ENCODE assay signal across 9 cellular contexts in the genomic region with DNA sequence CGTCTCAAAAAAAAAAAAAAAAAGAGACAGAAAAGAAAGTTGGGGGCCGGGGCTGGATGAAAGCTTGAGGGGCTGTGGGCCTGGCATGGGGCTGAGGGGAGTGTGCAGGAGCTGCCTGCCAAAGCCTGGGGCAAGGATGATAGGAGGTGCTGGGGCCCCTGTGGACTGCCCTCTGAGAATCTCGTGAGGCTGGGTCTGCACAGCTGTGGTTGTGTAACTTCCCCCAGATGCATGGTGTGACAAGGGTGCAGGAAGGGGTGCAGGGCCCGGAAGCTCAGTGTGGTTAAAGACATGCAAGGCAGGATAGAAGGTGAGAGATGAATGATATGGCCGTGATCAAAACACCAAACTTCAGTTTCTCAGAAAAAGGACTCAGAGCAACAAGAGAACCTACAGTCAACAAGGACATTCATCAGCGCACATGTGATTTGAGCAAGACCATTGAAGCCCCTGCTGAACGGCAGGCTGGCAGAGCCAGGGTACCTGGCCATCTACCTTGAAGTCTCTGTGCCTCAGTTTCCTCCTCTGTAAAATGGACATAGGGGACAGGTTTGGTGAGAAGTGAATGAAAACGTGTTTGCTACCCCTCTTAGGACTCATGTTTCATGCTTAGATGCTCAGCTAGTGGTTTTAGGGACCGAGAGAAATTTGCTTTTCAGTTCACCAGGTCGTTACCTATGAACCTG. TPM values are rescaled to one million over a fixed set of nuclear protein-coding genes. Genes with fewer than 3 reads are reported as not detected.
A peak's percentile ranks its signal among the peaks of the same experiment; 100 is the strongest.
DNase-seq lines count a peak whose midpoint lies in the region; ATAC-seq and TF ChIP-seq lines count a peak whose summit lies in the region.
"Had no signal": no experiment of that assay in that cellular context is flagged by ENCODE, and none has a peak within 500 bp of the region (broad histone marks: within the 10 kb centered on the region; RNA-seq: fewer than 3 reads in every experiment).

No MANE protein-coding gene starts in this region.

- H3K4me1 ChIP-seq in liver (ENCODE audit: control insufficient read depth in 4 of 4, insufficient read depth in 4 of 4, low read length in 3 of 4) (peaks cover 0 to 11% (median 3%) of the 10 kb centered on the region in 4 donors), foreskin keratinocyte (no peaks in the 10 kb centered on the region), uterus (no peaks in the 10 kb centered on the region), adrenal gland (replicated peaks in 1 of 2) (no peaks in the 10 kb centered on the region)

- H3K4me3 Mint-ChIP-seq in activated CD8-positive, alpha-beta T cell treated with anti-CD3 and anti-CD28 coated beads, Interleukin-2, amount 10 ng/mL, durations not matched to agents 7 days and 5 days, result peak overlapping the region; percentile 73

- H3K9me3 ChIP-seq in liver (ENCODE audit: control insufficient read depth in 4 of 4, low read length in 3 of 4), result no peaks in the 10 kb centered on the region
- no peaks in the 10 kb centered on the region for H3K9me3 ChIP-seq in uterus
- H3K9me3 ChIP-seq in adrenal gland (replicated peaks in 1 of 3), result no peaks in the 10 kb centered on the region

- CTCF ChIA-PET in activated CD8-positive, alpha-beta T cell treated with anti-CD3 and anti-CD28 coated beads, Interleukin-2, amount 10 ng/mL, durations not matched to agents 7 days and 5 days (lab: Charles Lee), result interaction anchor here (0.7 to 6.7 kb wide), 15 partner anchors 9 to 91 kb away, joined by 3 to 72 read pairs (median 5); partner anchors contain the start of genes IL32, ZNF213 and ZSCAN10

- H3K27me3 ChIP-seq in liver (ENCODE audit: control insufficient read depth in 4 of 4, insufficient read depth in 4 of 4, low read length in 3 of 4), result no peaks in the 10 kb centered on the region
- H3K27me3 ChIP-seq in foreskin keratinocyte, result peaks cover 32% of the 10 kb centered on the region
- H3K27me3 ChIP-seq in uterus, result no peaks in the 10 kb centered on the region
- H3K27me3 ChIP-seq in adrenal gland, result no peaks in the 10 kb centered on the region

- H3K4me3 ChIP-seq in liver (ENCODE audit: low read depth in 1 of 3, low read length in 3 of 3) (no peak overlapping the region), uterus (no peak overlapping the region), adrenal gland (no peak overlapping the region)

- no peak for TF ChIP-seq RAD21 in liver (IDR thresholded peaks at IDR 0.05)

- H3K36me3 Mint-ChIP-seq in activated CD8-positive, alpha-beta T cell treated with anti-CD3 and anti-CD28 coated beads, Interleukin-2, amount 10 ng/mL, durations not matched to agents 7 days and 5 days (ENCODE audit: low read depth), result peaks cover 62% of the 10 kb centered on the region

- POLR2A ChIA-PET in activated CD8-positive, alpha-beta T cell treated with anti-CD3 and anti-CD28 coated beads, Interleukin-2, amount 10 ng/mL, durations not matched to agents 7 days and 5 days (lab: Charles Lee), result interaction anchor here (0.5 to 6.1 kb wide), 16 partner anchors 8 to 83 kb away, joined by 3 to 68 read pairs (median 7); partner anchors contain the start of genes IL32, ZNF213 and ZSCAN10

- peak; percentile 95 for DNase-seq in activated CD8-positive, alpha-beta T cell treated with anti-CD3 and anti-CD28 coated beads, Interleukin-2, amount 10 ng/mL, durations not matched to agents 7 days and 5 days
- no peak for DNase-seq in foreskin keratinocyte
- no peak for DNase-seq in uterus
- DNase-seq in glomerular visceral epithelial cell (ENCODE audit: extremely low spot score), result no peak
- no peak for DNase-seq in adrenal gland
- DNase-seq: IMR-90 had no signal

- H3K9me3 Mint-ChIP-seq in activated CD8-positive, alpha-beta T cell treated with anti-CD3 and anti-CD28 coated beads, Interleukin-2, amount 10 ng/mL, durations not matched to agents 7 days and 5 days (ENCODE audit: insufficient read depth), result peaks cover 15% of the 10 kb centered on the region

- in situ Hi-C loops in GM18951 (cut with MboI; ENCODE audit: low sequenced_read_pairs, unreplicated experiment), result no loop called here

- H3K36me3 ChIP-seq in liver (ENCODE audit: control insufficient read depth in 4 of 4, insufficient read depth in 3 of 4, low read depth in 1 of 4, low read length in 3 of 4) (no peaks in the 10 kb centered on the region), uterus (no peaks in the 10 kb centered on the region), adrenal gland (replicated peaks in 1 of 2) (no peaks in the 10 kb centered on the region)

- H3K27ac ChIP-seq in liver (ENCODE audit: low read depth in 1 of 2, low read length in 2 of 2) (peak overlapping the region; percentile 41 to 61), foreskin keratinocyte (no peak overlapping the region), uterus (no peak overlapping the region), adrenal gland (peak overlapping the region in 1 of 5 donors; percentile 40)

- H3K9ac ChIP-seq in liver (ENCODE audit: low read depth in 1 of 2, low read length in 2 of 2), result no peak overlapping the region

- TF ChIP-seq CTCF in liver (IDR thresholded peaks at IDR 0.05; ENCODE audit: low read depth, low read length, missing input control) (no peak), foreskin keratinocyte (conservative IDR thresholded peaks at IDR 0.05) (no peak), uterus (IDR thresholded peaks at IDR 0.05) (no peak), adrenal gland (IDR thresholded peaks at IDR 0.05) (no peak)

- intact Hi-C loops in uterus (cut with DNase I; ENCODE audit: low total_unique reads), result no loop called here
- intact Hi-C loops in adrenal gland (cut with DNase I), result loop anchor here in 1 of 2 donors (10.0 kb wide), 1 partner anchor 270 kb away; no protein-coding TSS in a partner anchor

- no peaks in the 10 kb centered on the region for H3K27me3 Mint-ChIP-seq in activated CD8-positive, alpha-beta T cell treated with anti-CD3 and anti-CD28 coated beads, Interleukin-2, amount 10 ng/mL, durations not matched to agents 7 days and 5 days (ENCODE audit: low read depth)

- WGBS in liver, result 57% methylated on average over 10 of the region's 10 CpGs
- WGBS in adrenal gland, 4 donors, result 46 to 62% (median 55%) methylated on average over 9 to 10 of the region's 10 CpGs

- peak overlapping the region; percentile 94 for H3K27ac Mint-ChIP-seq in activated CD8-positive, alpha-beta T cell treated with anti-CD3 and anti-CD28 coated beads, Interleukin-2, amount 10 ng/mL, durations not matched to agents 7 days and 5 days

- peak; percentile 51 for ATAC-seq in HG03520 (IDR thresholded peaks at IDR 0.05; ENCODE audit: unreplicated experiment)
- peak; percentile 85 for ATAC-seq in activated CD8-positive, alpha-beta T cell treated with anti-CD3 and anti-CD28 coated beads, Interleukin-2, amount 10 ng/mL, durations not matched to agents 7 days and 5 days
- no peak for ATAC-seq in foreskin keratinocyte

- H3K4me1 Mint-ChIP-seq in activated CD8-positive, alpha-beta T cell treated with anti-CD3 and anti-CD28 coated beads, Interleukin-2, amount 10 ng/mL, durations not matched to agents 7 days and 5 days (ENCODE audit: low read depth), result peaks cover 92% of the 10 kb centered on the region

- TF ChIP-seq POLR2A in GM18951 (IDR thresholded peaks at IDR 0.05; ENCODE audit: extremely low read depth, insufficient read depth, insufficient read length), result peak; percentile 33
- TF ChIP-seq POLR2A in uterus (IDR thresholded peaks at IDR 0.05), result no peak
- TF ChIP-seq POLR2A in adrenal gland (IDR thresholded peaks at IDR 0.05), result no peak

RNA-seq across cellular contexts. Expression of gene IL32, which starts 9.6 kb away (rescaled TPM):
- total RNA-seq in activated CD8-positive, alpha-beta T cell treated with anti-CD3 and anti-CD28 coated beads, Interleukin-2, amount 10 ng/mL, durations not matched to agents 7 days and 5 days, result 1,000 to 10,000 TPM; 1,836 to 1,884 TPM
- total RNA-seq in liver (100 to 1,000 TPM in 1 of 2 donors, 1 to 10 TPM in 1; 8.6 to 328 TPM), foreskin keratinocyte (13.2 and 28.3 TPM in 2 replicates), uterus (10 to 100 TPM in 3 of 4 donors, 1 to 10 TPM in 1; 7.5 to 37.1 (median 20.9) TPM), adrenal gland (100 to 1,000 TPM in 1 of 8 donors, 10 to 100 TPM in 6, 1 to 10 TPM in 1; 8.8 to 106 (median 23.1) TPM)
- polyA plus RNA-seq in liver (100 to 1,000 TPM in 1 of 2 donors, 10 to 100 TPM in 1; 93.4 to 300 TPM), foreskin keratinocyte (28.4 and 54.3 TPM in 2 replicates), adrenal gland (100 to 1,000 TPM in 2 of 3 donors, 10 to 100 TPM in 1; 19.9 to 127 (median 118) TPM)

RNA-seq across cellular contexts. Expression of gene ZSCAN10, which starts 24.1 kb away (rescaled TPM):
- total RNA-seq in activated CD8-positive, alpha-beta T cell treated with anti-CD3 and anti-CD28 coated beads, Interleukin-2, amount 10 ng/mL, durations not matched to agents 7 days and 5 days, result under 1 TPM; 0.23 to 0.26 TPM
- total RNA-seq in liver, result not detected
- polyA plus RNA-seq in liver, result not detected
- not detected in 2 replicates for total RNA-seq in foreskin keratinocyte
- not detected in 2 replicates for polyA plus RNA-seq in foreskin keratinocyte
- total RNA-seq in uterus, result not detected
- under 1 TPM in 2 of 8 donors, not detected in 6; 0.15 to 0.50 TPM for total RNA-seq in adrenal gland
- under 1 TPM in 1 of 3 donors, not detected in 2; 0.13 TPM for polyA plus RNA-seq in adrenal gland
- total RNA-seq: IMR-90 had no signal
- polyA plus RNA-seq: IMR-90 had no signal

RNA-seq across cellular contexts. Expression of gene MMP25, which starts 28.6 kb away (rescaled TPM):
- 10 to 100 TPM; 58.0 to 66.1 TPM for total RNA-seq in activated CD8-positive, alpha-beta T cell treated with anti-CD3 and anti-CD28 coated beads, Interleukin-2, amount 10 ng/mL, durations not matched to agents 7 days and 5 days
- 1 to 10 TPM in 1 of 2 donors, under 1 TPM in 1; 0.47 to 2.7 TPM for total RNA-seq in liver
- 1 to 10 TPM in 1 of 2 donors, under 1 TPM in 1; 0.57 to 1.3 TPM for polyA plus RNA-seq in liver
- 0.35 and 1.8 TPM in 2 replicates for total RNA-seq in foreskin keratinocyte
- 0.69 and 1.9 TPM in 2 replicates for polyA plus RNA-seq in foreskin keratinocyte
- 1 to 10 TPM in 1 of 4 donors, under 1 TPM in 1, not detected in 2; 0.21 to 1.1 TPM for total RNA-seq in uterus
- total RNA-seq in adrenal gland, result under 1 TPM in 7 of 8 donors, not detected in 1; 0.14 to 0.65 (median 0.43) TPM
- polyA plus RNA-seq in adrenal gland, result 1 to 10 TPM in 1 of 3 donors, under 1 TPM in 2; 0.09 to 3.1 (median 0.47) TPM
- total RNA-seq: IMR-90 had no signal

RNA-seq across cellular contexts. Expression of gene ZNF205, which starts 37.4 kb away (rescaled TPM):
- not detected for total RNA-seq in activated CD8-positive, alpha-beta T cell treated with anti-CD3 and anti-CD28 coated beads, Interleukin-2, amount 10 ng/mL, durations not matched to agents 7 days and 5 days
- total RNA-seq in liver, result 1 to 10 TPM; 4.1 to 6.9 TPM
- 1 to 10 TPM; 2.0 to 5.9 TPM for polyA plus RNA-seq in liver
- total RNA-seq in foreskin keratinocyte, result 16.7 and 17.2 TPM in 2 replicates
- polyA plus RNA-seq in foreskin keratinocyte, result 17.0 and 19.1 TPM in 2 replicates
- 10 to 100 TPM; 12.9 to 26.9 (median 18.3) TPM for total RNA-seq in uterus
- 10 to 100 TPM; 10.1 to 25.5 (median 15.2) TPM for total RNA-seq in adrenal gland
- polyA plus RNA-seq in adrenal gland, result 10 to 100 TPM in 2 of 3 donors, 1 to 10 TPM in 1; 3.8 to 86.1 (median 33.9) TPM

RNA-seq across cellular contexts. Expression of gene BICDL2, which starts 38.3 kb away (rescaled TPM):
- under 1 TPM; 0.84 to 0.94 TPM for total RNA-seq in activated CD8-positive, alpha-beta T cell treated with anti-CD3 and anti-CD28 coated beads, Interleukin-2, amount 10 ng/mL, durations not matched to agents 7 days and 5 days
- under 1 TPM in 1 of 2 donors, not detected in 1; 0.59 TPM for total RNA-seq in liver
- polyA plus RNA-seq in liver, result under 1 TPM; 0.15 to 0.33 TPM
- 0.39 and 0.68 TPM in 2 replicates for total RNA-seq in foreskin keratinocyte
- polyA plus RNA-seq in foreskin keratinocyte, result 0.37 and 1.1 TPM in 2 replicates
- 1 to 10 TPM in 1 of 4 donors, under 1 TPM in 2, not detected in 1; 0.26 to 1.9 (median 0.29) TPM for total RNA-seq in uterus
- under 1 TPM in 2 of 8 donors, not detected in 6; 0.14 to 0.31 TPM for total RNA-seq in adrenal gland
- polyA plus RNA-seq in adrenal gland, result under 1 TPM in 2 of 3 donors, not detected in 1; 0.20 to 0.24 TPM

Comparison
In these comparisons a context has a peak if more than half of its experiments do, and no peak if none do; other contexts are left out.
1. H3K27ac ChIP-seq: peak in liver (2 of 2); none in foreskin keratinocyte (single experiment) and uterus (0 of 2).
2. RNA of gene IL32, which starts 9.6 kb away (total RNA-seq): 1,836 to 1,884 TPM in activated CD8-positive, alpha-beta T cell treated with anti-CD3 and anti-CD28 coated beads, Interleukin-2, amount 10 ng/mL, durations not matched to agents 7 days and 5 days; 8.6 to 328 TPM in liver, 7.5 to 37.1 TPM in uterus, 8.8 to 106 TPM in adrenal gland and 13.2 to 28.3 TPM in foreskin keratinocyte; every median in the first group is over 4 times any median in the second.
3. RNA of gene MMP25, which starts 28.6 kb away (total RNA-seq): 58.0 to 66.1 TPM in activated CD8-positive, alpha-beta T cell treated with anti-CD3 and anti-CD28 coated beads, Interleukin-2, amount 10 ng/mL, durations not matched to agents 7 days and 5 days; 0.47 to 2.7 TPM in liver, 0.14 to 0.65 TPM in adrenal gland, 0.35 to 1.8 TPM in foreskin keratinocyte and 0.21 to 1.1 TPM in uterus; every median in the first group is over 10 times any median in the second.